ENCODE assay signal across 15 cellular contexts in the genomic region with DNA sequence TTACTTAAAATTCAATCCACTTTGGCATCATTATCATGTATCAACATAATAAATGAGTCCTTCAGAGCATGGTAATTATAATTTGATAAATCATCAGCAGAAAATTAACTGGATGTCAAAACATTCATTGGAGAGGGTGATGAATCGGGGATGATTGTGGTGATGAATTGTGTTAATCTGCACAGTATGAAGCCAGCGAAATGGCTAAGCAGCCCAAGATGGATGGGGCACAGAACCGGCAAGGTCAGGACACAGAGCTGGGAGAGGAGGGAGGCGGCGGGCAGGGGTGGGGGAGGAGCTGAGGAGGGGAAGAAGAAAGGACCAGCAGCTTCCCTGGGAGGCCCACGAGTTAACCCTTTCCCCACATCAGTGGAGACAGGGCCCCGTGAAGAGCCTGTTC.
"Had no signal": no experiment of that assay in that cellular context is flagged by ENCODE, and none has a peak within 500 bp of the region (broad histone marks: within the 10 kb centered on the region; RNA-seq: fewer than 3 reads in every experiment).

No MANE protein-coding gene starts in this region.

- H3K9me3 Mint-ChIP-seq: nephron; stimulated activated naive CD8-positive, alpha-beta T cell treated with anti-CD3 and anti-CD28 coated beads, Interleukin-15, Interleukin-2, amounts not matched to agents 100 ng/mL and 50 ng/mL, for 24 hours; T-helper 2 cell treated with Interferon-gamma antibody and Interleukin-4, amounts not matched to agents 5 μg/mL and 100 μg/mL, for 36 hours had no signal

- ATAC-seq: esophagus mucosa, left lung had no signal

- H3K27ac ChIP-seq: left lung, ovary, thoracic aorta had no signal

- DNase-seq: activated CD4-positive, alpha-beta T cell treated with anti-CD3 and anti-CD28 coated beads, Interleukin-2, amount 50 U/mL, for 4 hours; activated CD4-positive, CD25-positive, alpha-beta regulatory T cell treated with anti-CD3 and anti-CD28 coated beads, Interleukin-2, amount 50 U/mL, for 72 hours; activated naive CD4-positive, alpha-beta T cell; aorta; islet precursor cell; left lung; mesenchymal stem cell; ovary; stimulated activated CD4-positive, alpha-beta T cell treated with anti-CD3 and anti-CD28 coated beads, Interleukin-4, amount 100 ng/mL, for 1 hour; stimulated activated CD8-positive, alpha-beta memory T cell treated with anti-CD3 and anti-CD28 coated beads, Interleukin-4, amount 100 ng/mL, for 48 hours had no signal

- H3K36me3 ChIP-seq: left lung, ovary, thoracic aorta had no signal

- H3K27me3 ChIP-seq: left lung, ovary had no signal

- H3K4me3 Mint-ChIP-seq: nephron; stimulated activated naive CD8-positive, alpha-beta T cell treated with anti-CD3 and anti-CD28 coated beads, Interleukin-15, Interleukin-2, amounts not matched to agents 100 ng/mL and 50 ng/mL, for 24 hours; T-helper 2 cell treated with Interferon-gamma antibody and Interleukin-4, amounts not matched to agents 5 μg/mL and 100 μg/mL, for 36 hours had no signal

- H3K27ac Mint-ChIP-seq: stimulated activated naive CD8-positive, alpha-beta T cell treated with anti-CD3 and anti-CD28 coated beads, Interleukin-15, Interleukin-2, amounts not matched to agents 100 ng/mL and 50 ng/mL, for 24 hours; T-helper 2 cell treated with Interferon-gamma antibody and Interleukin-4, amounts not matched to agents 5 μg/mL and 100 μg/mL, for 36 hours had no signal

- H3K4me3 ChIP-seq: left lung, ovary, thoracic aorta had no signal

- H3K9me3 ChIP-seq: left lung, ovary, thoracic aorta had no signal
